Comparison of ENCODE assay signal across 9 cellular contexts in the genomic region with DNA sequence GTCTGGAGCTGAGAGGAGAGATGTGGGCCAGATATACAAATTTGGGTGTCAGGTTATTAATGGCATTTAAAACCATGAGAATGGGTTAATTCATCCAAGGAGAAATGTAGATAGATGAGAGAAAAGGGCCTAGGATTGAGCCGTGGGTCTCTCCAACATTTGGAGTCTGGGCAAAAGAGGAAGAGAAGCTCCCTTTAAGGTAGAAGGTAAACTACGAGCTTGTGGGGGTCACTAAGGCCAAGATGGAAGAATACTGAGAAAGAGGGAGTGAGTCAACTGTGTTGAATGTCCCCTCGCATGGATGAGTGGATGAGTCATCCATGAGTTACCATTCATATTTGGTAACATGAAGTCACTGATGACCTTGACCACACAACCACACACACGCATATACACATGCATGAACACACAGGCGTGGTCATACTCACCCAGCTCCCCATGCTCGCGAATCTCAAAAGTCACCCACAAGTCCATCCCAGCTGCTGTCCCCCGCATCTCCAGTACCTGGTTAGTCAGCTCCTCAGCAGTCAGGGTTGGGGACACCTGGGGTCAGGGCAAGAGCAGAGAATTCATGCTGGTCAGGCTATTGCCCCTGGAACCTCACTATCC.
DNase-seq lines count a peak whose midpoint lies in the region; ATAC-seq lines count a peak whose summit lies in the region.
"Had no signal": no experiment of that assay in that cellular context is flagged by ENCODE, and none has a peak within 500 bp of the region (broad histone marks: within the 10 kb centered on the region; RNA-seq: fewer than 3 reads in every experiment).

No MANE protein-coding gene starts in this region.

- ATAC-seq in GM21825 (IDR thresholded peaks at IDR 0.05; ENCODE audit: unreplicated experiment) (peak; percentile 66), GM19328 (IDR thresholded peaks at IDR 0.05; ENCODE audit: unreplicated experiment) (no peak)

- DNase-seq in DMS53 treated with DMSO at 0.1 percent for 48 hours (lab: John Stamatoyannopoulos, UW; ENCODE audit: unreplicated experiment) (peak; percentile 22), MV-4-11 (lab: John Stamatoyannopoulos, UW) (peak; percentile 65), fibroblast of the conjunctiva (ENCODE audit: low read depth) (peak; percentile 63), NCI-H2081 (lab: John Stamatoyannopoulos, UW) (no peak)
- no peak for DNase-seq in stimulated activated CD4-positive, alpha-beta T cell treated with anti-CD3 and anti-CD28 coated beads, Interleukin-15, amount 100 ng/mL, for 24 hours
- DNase-seq in activated naive CD4-positive, alpha-beta T cell treated with Interleukin-2 at 50 U/mL for 16 hours, result no peak
- DNase-seq: NCI-H1105 treated with DMSO at 0.1 percent for 48 hours had no signal

Comparison
In these comparisons a context has a peak if more than half of its experiments do, and no peak if none do; other contexts are left out.
1. DNase-seq: peak in DMS53 treated with DMSO at 0.1 percent for 48 hours (single experiment), MV-4-11 (single experiment) and fibroblast of the conjunctiva (single experiment); none in stimulated activated CD4-positive, alpha-beta T cell treated with anti-CD3 and anti-CD28 coated beads, Interleukin-15, amount 100 ng/mL, for 24 hours (single experiment), NCI-H2081 (0 of 2) and activated naive CD4-positive, alpha-beta T cell treated with Interleukin-2 at 50 U/mL for 16 hours (single experiment).